In genomic region chr12:20383612-20384011, GRCh38 we compare ENCODE assay signal across 22 cellular contexts. TPM values are rescaled to one million over a fixed set of nuclear protein-coding genes. Genes with fewer than 3 reads are reported as not detected.
DNase-seq lines count a peak whose midpoint lies in the region; ATAC-seq and TF ChIP-seq lines count a peak whose summit lies in the region.
"Had no signal": no experiment of that assay in that cellular context is flagged by ENCODE, and none has a peak within 500 bp of the region (broad histone marks: within the 10 kb centered on the region; RNA-seq: fewer than 3 reads in every experiment).

No MANE protein-coding gene starts in this region.

- no peak overlapping the region for H3K4me3 Mint-ChIP-seq in WTC11

- H3K9me3 ChIP-seq in heart right ventricle (peaks cover 0 to 10% (median 0%) of the 10 kb centered on the region in 11 donors), tibial artery (no peaks in the 10 kb centered on the region)

- H3K27ac Mint-ChIP-seq in WTC11, result no peak overlapping the region

- peaks cover 17% of the 10 kb centered on the region for H3K9me3 Mint-ChIP-seq in WTC11

- peaks cover 0 to 65% (median 16%) of the 10 kb centered on the region in 9 donors for H3K4me1 ChIP-seq in heart right ventricle
- H3K4me1 ChIP-seq in tibial artery, result peaks cover 0 to 67% (median 12%) of the 10 kb centered on the region in 4 donors

- WGBS in heart right ventricle, 2 donors, result 40 to 48% methylated on average over 2 of the region's 2 CpGs

- no peaks in the 10 kb centered on the region for H3K27me3 Mint-ChIP-seq in WTC11 (ENCODE audit: low read depth)

- 0 out of 2 replicates have a peak, but pooled peaks cover 6% of the 10 kb centered on the region for H3K36me3 Mint-ChIP-seq in WTC11

- CTCF ChIA-PET in WTC11 (lab: Charles Lee), result no interaction called here

- H3K36me3 ChIP-seq in heart right ventricle, result peaks cover 0 to 7% (median 0%) of the 10 kb centered on the region in 9 donors
- peaks cover 0 to 5% (median 0%) of the 10 kb centered on the region in 3 donors for H3K36me3 ChIP-seq in tibial artery
- H3K36me3 ChIP-seq: MG63 had no signal

- POLR2A ChIA-PET in WTC11 (lab: Charles Lee), result no interaction called here

- DNase-seq in heart right ventricle (no peak), Right ventricle myocardium superior (no peak), WTC11 (ENCODE audit: low spot score) (no peak), iPS-NIHi7 (ENCODE audit: extremely low spot score) (peak; percentile 14), tibial artery (no peak), KBM-7 (no peak), SHP77 treated with DMSO at 0.1 percent for 48 hours (lab: John Stamatoyannopoulos, UW) (no peak)
- DNase-seq: GDM1, GOT3, MG63, NCI-H1092, NCI-H1694, NCI-H2107, NCI-H2227 treated with DMSO at 0.1 percent for 48 hours, NCI-H524, RPMI8226 had no signal

- ATAC-seq in heart right ventricle, result peak in 5 of 8 donors; percentile 7 to 53 (median 27)
- no peak for ATAC-seq in Right ventricle myocardium superior (ENCODE audit: poor library complexity)
- peak; percentile 81 for ATAC-seq in WTC11
- ATAC-seq in GM21723 (IDR thresholded peaks at IDR 0.05; ENCODE audit: unreplicated experiment), result no peak
- ATAC-seq: GM12878, HepG2 had no signal

- H3K27ac ChIP-seq in heart right ventricle (peak overlapping the region in 4 of 10 donors; percentile 10 to 95 (median 36)), tibial artery (peak overlapping the region; percentile 34 to 90)
- H3K27ac ChIP-seq: C4-2B, KMS-11 had no signal

- H3K4me1 Mint-ChIP-seq in WTC11, result peaks cover 13% of the 10 kb centered on the region

- TF ChIP-seq CTCF in heart right ventricle (IDR thresholded peaks at IDR 0.05) (no peak), WTC11 (IDR thresholded peaks at IDR 0.05) (no peak), tibial artery (IDR thresholded peaks at IDR 0.05) (no peak)

- intact Hi-C loops in heart right ventricle (cut with DNase I), result no loop called here
- intact Hi-C loops in Right ventricle myocardium superior (cut with DNase I), result no loop called here
- intact Hi-C loops in tibial artery (cut with DNase I; ENCODE audit: low total_unique reads), result no loop called here

- H3K27me3 ChIP-seq in heart right ventricle (no peaks in the 10 kb centered on the region), tibial artery (no peaks in the 10 kb centered on the region)
- H3K27me3 ChIP-seq: MG63 had no signal

- in situ Hi-C loops in KBM-7 (cut with MboI; ENCODE audit: low pct_unique_long_range_greater_than_20kb, low sequenced_read_pairs), result loop anchor here (25.0 kb wide), 1 partner anchor 646 kb away; no protein-coding TSS in a partner anchor

- H3K4me3 ChIP-seq in heart right ventricle, result no peak overlapping the region
- peak overlapping the region in 1 of 2 donors; percentile 7 for H3K4me3 ChIP-seq in tibial artery
- H3K4me3 ChIP-seq: GM12878, MG63 had no signal

TF ChIP-seq in WTC11, 78 proteins besides CTCF, POLR2A, EP300 and RAD21:
- TF ChIP-seq E2F4 (CRISPR knock-in tag; IDR thresholded peaks at IDR 0.05; ENCODE audit: borderline replicate concordance, low read depth) (no peak), SMAD3 (CRISPR knock-in tag; IDR thresholded peaks at IDR 0.05; ENCODE audit: borderline replicate concordance) (no peak), NFE2L1 (CRISPR knock-in tag; IDR thresholded peaks at IDR 0.05) (no peak), ZNF532 (CRISPR knock-in tag; IDR thresholded peaks at IDR 0.05; ENCODE audit: borderline replicate concordance) (no peak)
TF ChIP-seq in WTC11: peak in this region for 0.

RNA-seq across cellular contexts. Expression of gene PDE3A, which starts 15.3 kb away (rescaled TPM):
- 100 to 1,000 TPM; 186 to 362 (median 239) TPM for total RNA-seq in heart right ventricle
- 10 to 100 TPM; 18.8 to 51.1 TPM for polyA plus RNA-seq in heart right ventricle
- total RNA-seq in Right ventricle myocardium superior, result 153 TPM
- 2.2 to 2.8 TPM (median 2.3 TPM) in 3 replicates for total RNA-seq in WTC11 (2021)
- total RNA-seq: A172 had no signal

Comparison
In these comparisons a context has a peak if more than half of its experiments do, and no peak if none do; other contexts are left out.
1. ATAC-seq: peak in heart right ventricle (5 of 8) and WTC11 (single experiment); none in Right ventricle myocardium superior (single experiment) and GM21723 (single experiment).
2. RNA of gene PDE3A, which starts 15.3 kb away (total RNA-seq): 186 to 362 TPM in heart right ventricle and 153 TPM in Right ventricle myocardium superior (single experiment); 2.2 to 2.8 TPM in WTC11; every median in the first group is over 10 times any median in the second.